ENCODE assay signal across 26 cellular contexts in genomic region chr2:113930448-113930847, GRCh38. TPM values are rescaled to one million over a fixed set of nuclear protein-coding genes. Genes with fewer than 3 reads are reported as not detected.
DNase-seq lines count a peak whose midpoint lies in the region; ATAC-seq, FAIRE-seq and TF ChIP-seq lines count a peak whose summit lies in the region.
"Had no signal": no experiment of that assay in that cellular context is flagged by ENCODE, and none has a peak within 500 bp of the region (broad histone marks: within the 10 kb centered on the region; RNA-seq: fewer than 3 reads in every experiment).

No MANE protein-coding gene starts in this region.

- no peak for TF ChIP-seq CTCF in D721Med (IDR thresholded peaks at IDR 0.05; ENCODE audit: insufficient read depth, missing control alignments)
- no peak for TF ChIP-seq CTCF in GM12878 (IDR thresholded peaks at IDR 0.05 in 2 of 3, conservative IDR thresholded peaks at IDR 0.05 in 1 of 3; ENCODE audit: control insufficient read depth in 2 of 3, extremely low read depth in 1 of 3, insufficient read depth in 1 of 3, low read depth in 3 of 3, low read length in 3 of 3)

- RAD21 ChIA-PET in GM12878 (lab: Charles Lee; ENCODE audit: unreplicated experiment) = no interaction called here

- peak; percentile 38 for FAIRE-seq in D721Med (lab: Jason Lieb, UNC)
- no peak for FAIRE-seq in GM12878 (lab: Jason Lieb, UNC)
- FAIRE-seq: bronchial epithelial cell, urothelium cell line had no signal

- peak overlapping the region; percentile 73 for H3K27ac Mint-ChIP-seq in activated T-cell treated with anti-CD3 and anti-CD28 coated beads, Interleukin-2, amount 50 U/mL, for 72 hours
- H3K27ac Mint-ChIP-seq in naive thymus-derived CD8-positive, alpha-beta T cell = peak overlapping the region in 7 of 10 donors; percentile 10 to 82 (median 56)
- H3K27ac Mint-ChIP-seq: T-helper 2 cell treated with Interferon-gamma antibody and Interleukin-4, amounts not matched to agents 5 μg/mL and 100 μg/mL, for 36 hours; WTC11 had no signal

- SMC1A ChIA-PET in GM12878 (lab: Charles Lee; ENCODE audit: uncharacterized antibody, unreplicated experiment) = interaction anchor here (1.0 to 1.5 kb wide), 4 partner anchors 9 to 31 kb away, joined by 3 to 4 read pairs (median 3); no protein-coding TSS in a partner anchor

- peaks cover 2% of the 10 kb centered on the region; the same call in 2 of the 3 replicates for H3K9me3 ChIP-seq in GM12878 (replicated peaks; ENCODE audit: control insufficient read depth, insufficient read depth, low read length)
- H3K9me3 ChIP-seq: A549, adrenal gland, heart left ventricle, left ventricle myocardium inferior, prostate gland had no signal

- DNase-seq in activated T-cell treated with anti-CD3 and anti-CD28 coated beads, Interleukin-2, amount 50 U/mL, for 72 hours = no peak
- DNase-seq in activated T-cell treated with anti-CD3 and anti-CD28 coated beads, Interleukin-2, amount 50 U/mL, for 4 hours = no peak
- DNase-seq in D721Med (ENCODE audit: insufficient read length, low spot score) (no peak), GM12878 (ENCODE audit: low read depth, low spot score) (no peak), NCI-H2107 (lab: John Stamatoyannopoulos, UW) (no peak), globus pallidus (ENCODE audit: low spot score) (no peak)
- no peak for DNase-seq in naive thymus-derived CD8-positive, alpha-beta T cell
- DNase-seq: activated CD4-positive, alpha-beta T cell treated with anti-CD3 and anti-CD28 coated beads, Interleukin-2, amount 50 U/mL, for 48 hours; adrenal gland; DMS153; dorsolateral prefrontal cortex; GDM1; heart left ventricle; KG1; left ventricle myocardium inferior; NCI-H146; NCI-H69 had no signal

- no peak overlapping the region for H3K4me3 Mint-ChIP-seq in activated T-cell treated with anti-CD3 and anti-CD28 coated beads, Interleukin-2, amount 50 U/mL, for 72 hours
- H3K4me3 Mint-ChIP-seq in activated T-cell treated with anti-CD3 and anti-CD28 coated beads, Interleukin-2, amount 50 U/mL, for 4 hours = no peak overlapping the region
- no peak overlapping the region for H3K4me3 Mint-ChIP-seq in naive thymus-derived CD8-positive, alpha-beta T cell
- H3K4me3 Mint-ChIP-seq: T-helper 2 cell treated with Interferon-gamma antibody and Interleukin-4, amounts not matched to agents 5 μg/mL and 100 μg/mL, for 36 hours; WTC11 had no signal

- BruUV-seq in GM12878 (replicated peaks; lab: Mats Ljungman, UMichigan) = TSS peak; percentile 2

- 100% methylated on average over 1 of the region's 1 CpG for WGBS in GM12878 (ENCODE audit: insufficient coverage, insufficient replicate concordance, low lambda C conversion rate, missing lambda C conversion rate)

- H3K9ac ChIP-seq in GM12878 (ENCODE audit: control insufficient read depth, insufficient read depth, low read length) = no peak overlapping the region

- H3K79me2 ChIP-seq in GM12878 (ENCODE audit: control insufficient read depth, insufficient read depth, low read length) = peaks cover 32% of the 10 kb centered on the region

- peaks cover 25% of the 10 kb centered on the region for H3K4me1 Mint-ChIP-seq in activated T-cell treated with anti-CD3 and anti-CD28 coated beads, Interleukin-2, amount 50 U/mL, for 72 hours (ENCODE audit: low read depth)
- peaks cover 28% of the 10 kb centered on the region for H3K4me1 Mint-ChIP-seq in activated T-cell treated with anti-CD3 and anti-CD28 coated beads, Interleukin-2, amount 50 U/mL, for 4 hours (ENCODE audit: low read depth)
- peaks cover 7 to 38% (median 30%) of the 10 kb centered on the region in 4 donors for H3K4me1 Mint-ChIP-seq in naive thymus-derived CD8-positive, alpha-beta T cell
- H3K4me1 Mint-ChIP-seq: WTC11 had no signal

- no peak overlapping the region for H2AFZ ChIP-seq in GM12878 (ENCODE audit: control insufficient read depth, low read depth, low read length)

- H3K36me3 Mint-ChIP-seq in activated T-cell treated with anti-CD3 and anti-CD28 coated beads, Interleukin-2, amount 50 U/mL, for 72 hours (ENCODE audit: insufficient read depth in 2 of 2) = peaks cover 16 to 45% of the 10 kb centered on the region in 2 donors
- peaks cover 42% of the 10 kb centered on the region for H3K36me3 Mint-ChIP-seq in activated T-cell treated with anti-CD3 and anti-CD28 coated beads, Interleukin-2, amount 50 U/mL, for 4 hours (ENCODE audit: insufficient read depth)
- H3K36me3 Mint-ChIP-seq in naive thymus-derived CD8-positive, alpha-beta T cell = peaks cover 5 to 81% (median 21%) of the 10 kb centered on the region in 3 donors

- no peak for TF ChIP-seq EP300 in GM12878 (IDR thresholded peaks at IDR 0.05; ENCODE audit: borderline replicate concordance in 1 of 2, control insufficient read depth in 1 of 2, low read depth in 2 of 2, low read length in 2 of 2)

- H4K20me1 ChIP-seq in GM12878 (ENCODE audit: control insufficient read depth, insufficient read depth) = peaks cover 4% of the 10 kb centered on the region; the same call in 1 of the 2 replicates

- H3K4me2 ChIP-seq in GM12878 (ENCODE audit: control insufficient read depth, insufficient read depth) = no peak overlapping the region
- H3K4me2 ChIP-seq: A549 had no signal

- no peaks in the 10 kb centered on the region for H3K4me1 ChIP-seq in GM12878 (ENCODE audit: control insufficient read depth, insufficient read depth, low read length)
- H3K4me1 ChIP-seq: A549, heart left ventricle, prostate gland had no signal

- intact Hi-C loops in GM12878 (cut with micrococcal nuclease; ENCODE audit: unreplicated experiment) = no loop called here

- no peak overlapping the region for H3K4me3 ChIP-seq in GM12878
- H3K4me3 ChIP-seq: A549, adrenal gland, dorsolateral prefrontal cortex, heart left ventricle, left ventricle myocardium inferior, prostate gland had no signal

- TF ChIP-seq RAD21 in GM12878 (IDR thresholded peaks at IDR 0.05; ENCODE audit: insufficient read depth, low read depth, low read length) = no peak

- CTCF ChIA-PET in GM12878 (lab: Yijun Ruan, JAX) = interaction anchor here (0.8 to 1.3 kb wide), 2 partner anchors 31 to 36 kb away, joined by 3 to 4 read pairs; no protein-coding TSS in a partner anchor

- H3K27me3 Mint-ChIP-seq in activated T-cell treated with anti-CD3 and anti-CD28 coated beads, Interleukin-2, amount 50 U/mL, for 72 hours (ENCODE audit: low read depth) = no peaks in the 10 kb centered on the region
- no peaks in the 10 kb centered on the region for H3K27me3 Mint-ChIP-seq in activated T-cell treated with anti-CD3 and anti-CD28 coated beads, Interleukin-2, amount 50 U/mL, for 4 hours (ENCODE audit: low read depth)
- no peaks in the 10 kb centered on the region for H3K27me3 Mint-ChIP-seq in naive thymus-derived CD8-positive, alpha-beta T cell

- no peaks in the 10 kb centered on the region for H3K27me3 ChIP-seq in GM12878 (replicated peaks in 1 of 2; ENCODE audit: control insufficient read depth in 2 of 2, insufficient read depth in 2 of 2, low read length in 1 of 2)
- H3K27me3 ChIP-seq: adrenal gland, dorsolateral prefrontal cortex, heart left ventricle had no signal

- in situ Hi-C loops in GM12878 (cut with MboI) = no loop called here

- peaks cover 4 to 29% of the 10 kb centered on the region in 2 experiments for H3K36me3 ChIP-seq in GM12878 (ENCODE audit: control insufficient read depth in 2 of 2, insufficient read depth in 2 of 2, low read length in 1 of 2)
- H3K36me3 ChIP-seq: prostate gland had no signal

- no peak for TF ChIP-seq POLR2A in GM12878 (IDR thresholded peaks at IDR 0.05; ENCODE audit: low read depth, low read length)

- no peaks in the 10 kb centered on the region for H3K9me3 Mint-ChIP-seq in activated T-cell treated with anti-CD3 and anti-CD28 coated beads, Interleukin-2, amount 50 U/mL, for 72 hours
- no peaks in the 10 kb centered on the region for H3K9me3 Mint-ChIP-seq in activated T-cell treated with anti-CD3 and anti-CD28 coated beads, Interleukin-2, amount 50 U/mL, for 4 hours
- H3K9me3 Mint-ChIP-seq in naive thymus-derived CD8-positive, alpha-beta T cell = no peaks in the 10 kb centered on the region
- H3K9me3 Mint-ChIP-seq: T-helper 2 cell treated with Interferon-gamma antibody and Interleukin-4, amounts not matched to agents 5 μg/mL and 100 μg/mL, for 36 hours; WTC11 had no signal

- no peak overlapping the region for H3K27ac ChIP-seq in GM12878 (ENCODE audit: control insufficient read depth, insufficient read depth)
- H3K27ac ChIP-seq: A549, adrenal gland, C4-2B, dorsolateral prefrontal cortex, heart left ventricle, left ventricle myocardium inferior, prostate gland had no signal

- POLR2A ChIA-PET in GM12878 (lab: Charles Lee) = no interaction called here
- POLR2A ChIA-PET in naive thymus-derived CD8-positive, alpha-beta T cell (lab: Charles Lee) = interaction anchor here (0.8 kb wide), 1 partner anchor 174 kb away, joined by 3 read pairs; the partner anchor contains the start of gene SLC35F5

- ATAC-seq in activated T-cell treated with anti-CD3 and anti-CD28 coated beads, Interleukin-2, amount 50 U/mL, for 72 hours (replicated peaks in 1 of 2) = no peak
- ATAC-seq in activated T-cell treated with anti-CD3 and anti-CD28 coated beads, Interleukin-2, amount 50 U/mL, for 4 hours = no peak
- peak; percentile 36; the same call in 1 of the 3 replicates for ATAC-seq in GM12878
- ATAC-seq in naive thymus-derived CD8-positive, alpha-beta T cell = no peak
- ATAC-seq in GM18858 (IDR thresholded peaks at IDR 0.05; ENCODE audit: unreplicated experiment) = no peak
- ATAC-seq: HCT116, heart left ventricle, WTC11 had no signal

RNA-seq across cellular contexts. Expression of gene ACTR3, which starts 40.6 kb away (rescaled TPM):
- total RNA-seq in activated T-cell treated with anti-CD3 and anti-CD28 coated beads, Interleukin-2, amount 50 U/mL, for 72 hours = 100 to 1,000 TPM; 490 to 497 TPM
- 100 to 1,000 TPM; 517 to 534 (median 529) TPM for total RNA-seq in activated T-cell treated with anti-CD3 and anti-CD28 coated beads, Interleukin-2, amount 50 U/mL, for 4 hours
- total RNA-seq in GM12878 (2013; cell fraction: nucleolus; rRNA removed) = 253 and 258 TPM in 2 replicates
- 371 and 391 TPM in 2 replicates for total RNA-seq in GM12878 (2014; rRNA removed)
- total RNA-seq in GM12878 (2014; rRNA removed; fragmentation: Illumina TruSeq; extraction: Trizol) = 433 and 438 TPM in 2 replicates
- 569 and 578 TPM in 2 replicates for total RNA-seq in GM12878 (2021)
- 153 TPM for polyA plus RNA-seq in GM12878 (2011; ENCODE audit: low read depth)
- polyA plus RNA-seq in GM12878 (2011; rRNA removed) = 532 and 757 TPM in 2 replicates
- polyA plus RNA-seq in GM12878 (2011; cell fraction: cytosol; rRNA removed) = 223 and 243 TPM in 2 replicates
- polyA plus RNA-seq in GM12878 (2011; cell fraction: nucleus; rRNA removed) = 160 and 218 TPM in 2 replicates
- 205 and 244 TPM in 2 replicates for polyA plus RNA-seq in GM12878 (2012)
- 496 and 646 TPM in 2 replicates for polyA plus RNA-seq in GM12878 (2014; fragmentation: Illumina TruSeq; extraction: Trizol)
- 10 to 100 TPM; 79.1 to 99.1 TPM for polyA plus RNA-seq in GM12878 (2014; fragmentation: Nextera tagmentation; extraction: Ambion mirVana)
- polyA plus RNA-seq in GM12878 (2014; rRNA removed) = 446 and 466 TPM in 2 replicates
- polyA plus RNA-seq in GM12878 (2016; fragmentation: Nextera tagmentation; extraction: Ambion mirVana) = 100 to 1,000 TPM; 608 to 616 TPM
- 390 and 647 TPM in 2 replicates for polyA minus RNA-seq in GM12878 (2011; rRNA and poly(A)+ RNA removed)
- 245 and 247 TPM in 2 replicates for polyA minus RNA-seq in GM12878 (2011; cell fraction: cytosol; rRNA and poly(A)+ RNA removed)
- polyA minus RNA-seq in GM12878 (2011; cell fraction: nucleus; rRNA and poly(A)+ RNA removed) = 91.0 and 178 TPM in 2 replicates
- 100 to 1,000 TPM; 228 to 231 TPM for total RNA-seq in naive thymus-derived CD8-positive, alpha-beta T cell
- 100 to 1,000 TPM; 390 to 476 (median 471) TPM for polyA plus RNA-seq in naive thymus-derived CD8-positive, alpha-beta T cell
